In genomic region chr10:112755446-112756117, GRCh38 we compare ENCODE assay signal across 17 cellular contexts.
A peak's percentile ranks its signal among the peaks of the same experiment; 100 is the strongest.
DNase-seq lines count a peak whose midpoint lies in the region; ATAC-seq and TF ChIP-seq lines count a peak whose summit lies in the region.
"Had no signal": no experiment of that assay in that cellular context is flagged by ENCODE, and none has a peak within 500 bp of the region (broad histone marks: within the 10 kb centered on the region; RNA-seq: fewer than 3 reads in every experiment).

No MANE protein-coding gene starts in this region.

- peaks cover 11% of the 10 kb centered on the region for H3K4me1 ChIP-seq in mammary epithelial cell (ENCODE audit: insufficient read depth, low read length)

- no peak overlapping the region for H3K4me2 ChIP-seq in mammary epithelial cell (ENCODE audit: insufficient read depth, low read depth, low read length)

- H3K4me3 ChIP-seq in mammary epithelial cell (replicated peaks in 1 of 3; ENCODE audit: insufficient read depth in 1 of 3, low read depth in 2 of 3, low read length in 3 of 3), result no peak overlapping the region
- H3K4me3 ChIP-seq: suprapubic skin had no signal

- ATAC-seq in left lobe of liver, result no peak
- ATAC-seq: activated naive CD4-positive, alpha-beta T cell treated with anti-CD3 and anti-CD28 coated beads, Interleukin-2, amount 50 U/mL, for 72 hours; PC-3 had no signal

- CTCF ChIA-PET in mammary epithelial cell (lab: Charles Lee; ENCODE audit: low non-redundant PET), result no interaction called here

- no peaks in the 10 kb centered on the region for H3K9me3 Mint-ChIP-seq in HFFc6
- H3K9me3 Mint-ChIP-seq: activated naive CD4-positive, alpha-beta T cell treated with anti-CD3 and anti-CD28 coated beads, Interleukin-2, amount 50 U/mL, for 72 hours; central memory CD8-positive, alpha-beta T cell; H9 had no signal

- no peak overlapping the region for H3K27ac ChIP-seq in mammary epithelial cell (ENCODE audit: insufficient read depth, low read depth, low read length)
- H3K27ac ChIP-seq in substantia nigra (ENCODE audit: low read depth, low read length, poor library complexity, severe bottlenecking), result no peak overlapping the region
- H3K27ac ChIP-seq: suprapubic skin had no signal

- peak overlapping the region; percentile 22 for H2AFZ ChIP-seq in mammary epithelial cell (ENCODE audit: low read depth, low read length)

- no TSS peak for BruUV-seq in mammary epithelial cell (replicated peaks; lab: Mats Ljungman, UMichigan)

- no peak overlapping the region for H3K4me3 Mint-ChIP-seq in HFFc6
- H3K4me3 Mint-ChIP-seq: central memory CD8-positive, alpha-beta T cell; H9 had no signal

- H3K27me3 ChIP-seq in mammary epithelial cell (ENCODE audit: insufficient read depth, low read length), result no peaks in the 10 kb centered on the region
- H3K27me3 ChIP-seq: suprapubic skin had no signal

- TF ChIP-seq CTCF in mammary epithelial cell (conservative IDR thresholded peaks at IDR 0.05 in 1 of 2, IDR thresholded peaks at IDR 0.05 in 1 of 2; ENCODE audit: extremely low read depth in 1 of 2, insufficient read depth in 1 of 2, low read depth in 1 of 2, low read length in 2 of 2) (no peak), HFFc6 (IDR thresholded peaks at IDR 0.05) (no peak)

- no peaks in the 10 kb centered on the region for H4K20me1 ChIP-seq in mammary epithelial cell (ENCODE audit: insufficient read depth, low read length)

- in situ Hi-C loops in mammary epithelial cell (cut with MboI; ENCODE audit: low sequenced_read_pairs in 2 of 2), result no loop called here

- no peaks in the 10 kb centered on the region for H3K79me2 ChIP-seq in mammary epithelial cell (ENCODE audit: insufficient read depth, low read length)

- 35% methylated on average over 10 of the region's 10 CpGs for WGBS in mammary epithelial cell (ENCODE audit: low coverage, missing lambda C conversion rate)

- no peaks in the 10 kb centered on the region for H3K36me3 ChIP-seq in mammary epithelial cell (ENCODE audit: insufficient read depth, low read length)
- H3K36me3 ChIP-seq: suprapubic skin had no signal

- no peak overlapping the region for H3K27ac Mint-ChIP-seq in HFFc6
- H3K27ac Mint-ChIP-seq: activated naive CD4-positive, alpha-beta T cell treated with anti-CD3 and anti-CD28 coated beads, Interleukin-2, amount 50 U/mL, for 72 hours had no signal

- peaks cover 2% of the 10 kb centered on the region; the same call in 1 of the 2 replicates for H3K27me3 Mint-ChIP-seq in HFFc6 (ENCODE audit: insufficient read depth)
- H3K27me3 Mint-ChIP-seq: central memory CD8-positive, alpha-beta T cell had no signal

- DNase-seq in NCI-H82 (lab: John Stamatoyannopoulos, UW), result peak; percentile 40
- no peak for DNase-seq in NCI-H82 treated with DMSO at 0.1 percent for 48 hours (lab: John Stamatoyannopoulos, UW; ENCODE audit: unreplicated experiment)
- DNase-seq in mammary epithelial cell, result no peak
- DNase-seq in kidney tubule cell (ENCODE audit: low spot score), result peak; percentile 29
- DNase-seq in substantia nigra (lab: John Stamatoyannopoulos, UW), result peak in 28 of 49 donors; percentile 6 to 74 (median 20)
- no peak for DNase-seq in left lobe of liver (ENCODE audit: low spot score)
- no peak for DNase-seq in HFFc6
- no peak for DNase-seq in NCI-H1092 (lab: John Stamatoyannopoulos, UW)
- DNase-seq: activated CD8-positive, alpha-beta memory T cell treated with anti-CD3 and anti-CD28 coated beads, Interleukin-2, amount 50 U/mL, for 48 hours; H9; NCI-H1092 treated with DMSO at 0.1 percent for 48 hours; NCI-H446; PC-3; retina had no signal

- H3K4me1 Mint-ChIP-seq in HFFc6 (ENCODE audit: low read depth), result peaks cover 24% of the 10 kb centered on the region
- H3K4me1 Mint-ChIP-seq: central memory CD8-positive, alpha-beta T cell had no signal

- intact Hi-C loops in mammary epithelial cell (cut with micrococcal nuclease), result no loop called here

- H3K36me3 Mint-ChIP-seq in HFFc6 (ENCODE audit: low read depth), result no peaks in the 10 kb centered on the region
- H3K36me3 Mint-ChIP-seq: activated naive CD4-positive, alpha-beta T cell treated with anti-CD3 and anti-CD28 coated beads, Interleukin-2, amount 50 U/mL, for 72 hours had no signal

- no peak overlapping the region for H3K9ac ChIP-seq in mammary epithelial cell (ENCODE audit: insufficient read depth, low read length)

- H3K9me3 ChIP-seq in mammary epithelial cell (replicated peaks; ENCODE audit: insufficient read depth, low read length), result no peaks in the 10 kb centered on the region
- H3K9me3 ChIP-seq: suprapubic skin had no signal

- dilution Hi-C loops in mammary epithelial cell (cut with HindIII; ENCODE audit: low sequenced_read_pairs), result no loop called here

Comparison
In these comparisons a context has a peak if more than half of its experiments do, and no peak if none do; other contexts are left out.
1. DNase-seq: peak in NCI-H82 (single experiment), kidney tubule cell (single experiment) and substantia nigra (28 of 49); none in NCI-H82 treated with DMSO at 0.1 percent for 48 hours (single experiment), mammary epithelial cell (single experiment), left lobe of liver (single experiment), HFFc6 (single experiment) and NCI-H1092 (single experiment).